Comparison of ENCODE assay signal across 24 cellular contexts in the genomic region with DNA sequence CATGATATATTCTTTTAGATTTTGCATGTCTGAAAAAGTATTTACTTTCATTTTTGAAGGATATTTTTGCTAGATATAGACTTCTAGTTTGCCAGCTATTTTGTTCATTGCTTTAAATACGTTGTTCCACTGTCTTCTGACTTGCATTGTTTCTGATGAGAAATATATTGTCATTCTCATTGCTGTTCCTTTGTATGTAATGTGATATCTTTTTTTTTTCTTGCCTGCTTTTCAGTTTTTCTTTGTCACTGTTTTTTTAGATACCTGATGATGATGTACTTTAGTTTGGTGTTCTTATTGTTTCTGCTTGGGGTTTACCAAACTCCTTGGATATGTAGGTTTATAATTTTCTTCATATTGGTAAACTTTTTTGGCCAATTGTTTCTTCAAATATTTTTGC. TPM values are rescaled to one million over a fixed set of nuclear protein-coding genes. Genes with fewer than 3 reads are reported as not detected.
DNase-seq lines count a peak whose midpoint lies in the region; ATAC-seq, FAIRE-seq and TF ChIP-seq lines count a peak whose summit lies in the region.
"Had no signal": no experiment of that assay in that cellular context is flagged by ENCODE, and none has a peak within 500 bp of the region (broad histone marks: within the 10 kb centered on the region; RNA-seq: fewer than 3 reads in every experiment).

No MANE protein-coding gene starts in this region.

- H3K27ac ChIP-seq in HEK293 (ENCODE audit: extremely low read depth, low read depth, low read length), result no peak overlapping the region
- no peak overlapping the region for H3K27ac ChIP-seq in Karpas-422 (ENCODE audit: low read length)
- no peak overlapping the region for H3K27ac ChIP-seq in GM12878 (ENCODE audit: control insufficient read depth, insufficient read depth)
- H3K27ac ChIP-seq in uterus, result no peak overlapping the region

- 0 out of 2 replicates have a peak overlapping the region, but pooled peaks have one; percentile 24 for H2AFZ ChIP-seq in Karpas-422 (ENCODE audit: low read length)
- no peak overlapping the region for H2AFZ ChIP-seq in GM12878 (ENCODE audit: control insufficient read depth, low read depth, low read length)
- H2AFZ ChIP-seq: GM23338 had no signal

- H3K4me3 ChIP-seq in HEK293 (ENCODE audit: low read depth, low read length), result no peak overlapping the region
- no peak overlapping the region for H3K4me3 ChIP-seq in Karpas-422 (ENCODE audit: low read length)
- no peak overlapping the region for H3K4me3 ChIP-seq in GM12878
- H3K4me3 ChIP-seq in uterus, result no peak overlapping the region
- H3K4me3 ChIP-seq: GM23338 had no signal

- ATAC-seq in GM12878, result no peak
- ATAC-seq: GM23338 had no signal

- no peaks in the 10 kb centered on the region for H3K79me2 ChIP-seq in Karpas-422 (ENCODE audit: low read length)
- no peaks in the 10 kb centered on the region for H3K79me2 ChIP-seq in GM12878 (ENCODE audit: control insufficient read depth, insufficient read depth, low read length)

- TF ChIP-seq CTCF in HEK293 (tag by site-specific recombination; IDR thresholded peaks at IDR 0.05) (no peak), GM12878 (IDR thresholded peaks at IDR 0.05 in 2 of 3, conservative IDR thresholded peaks at IDR 0.05 in 1 of 3; ENCODE audit: control insufficient read depth in 2 of 3, extremely low read depth in 1 of 3, insufficient read depth in 1 of 3, low read depth in 3 of 3, low read length in 3 of 3) (no peak), uterus (IDR thresholded peaks at IDR 0.05) (no peak)

- in situ Hi-C loops in GM12878 (cut with MboI), result no loop called here

- CTCF ChIA-PET in HEK293 (lab: Yijun Ruan, JAX), result interaction anchor here (0.6 kb wide), 1 partner anchor 590 kb away, joined by 6 read pairs; no protein-coding TSS in a partner anchor
- CTCF ChIA-PET in GM12878 (lab: Yijun Ruan, JAX), result no interaction called here

- SMC1A ChIA-PET in GM12878 (lab: Charles Lee; ENCODE audit: uncharacterized antibody, unreplicated experiment), result interaction anchor here (5.5 kb wide), 1 partner anchor 20 kb away, joined by 22 read pairs; no protein-coding TSS in a partner anchor

- intact Hi-C loops in GM12878 (cut with micrococcal nuclease; ENCODE audit: unreplicated experiment), result loop anchor here (5.0 kb wide), 1 partner anchor 207 kb away; no protein-coding TSS in a partner anchor
- intact Hi-C loops in uterus (cut with DNase I; ENCODE audit: low total_unique reads), result no loop called here

- no peaks in the 10 kb centered on the region; the same call in 1 of the 2 replicates for H3K9me3 ChIP-seq in HEK293 (ENCODE audit: control insufficient read depth, insufficient read depth, low read depth, low read length)
- peaks cover 15% of the 10 kb centered on the region for H3K9me3 ChIP-seq in Karpas-422 (ENCODE audit: low read length)
- H3K9me3 ChIP-seq in GM12878 (replicated peaks; ENCODE audit: control insufficient read depth, insufficient read depth, low read length), result peaks cover 8% of the 10 kb centered on the region
- no peaks in the 10 kb centered on the region for H3K9me3 ChIP-seq in uterus
- H3K9me3 ChIP-seq: BE2C had no signal

- no peak for FAIRE-seq in GM12878 (lab: Jason Lieb, UNC)
- FAIRE-seq: A204.1, GM12891, H54 had no signal

- TF ChIP-seq POLR2A in GM12878 (IDR thresholded peaks at IDR 0.05; ENCODE audit: low read depth, low read length), result no peak
- TF ChIP-seq POLR2A in uterus (IDR thresholded peaks at IDR 0.05), result no peak

- no peaks in the 10 kb centered on the region for H3K9me2 ChIP-seq in Karpas-422 (replicated peaks; ENCODE audit: insufficient read depth, low read length)

- TF ChIP-seq RAD21 in GM12878 (IDR thresholded peaks at IDR 0.05; ENCODE audit: insufficient read depth, low read depth, low read length), result no peak

- POLR2A ChIA-PET in HEK293 (lab: Yijun Ruan, JAX) (no interaction called here), GM12878 (lab: Charles Lee) (no interaction called here)

- H3K4me2 ChIP-seq in Karpas-422 (ENCODE audit: low read depth, low read length, poor library complexity, severe bottlenecking), result no peak overlapping the region
- no peak overlapping the region for H3K4me2 ChIP-seq in GM12878 (ENCODE audit: control insufficient read depth, insufficient read depth)
- H3K4me2 ChIP-seq: GM23338 had no signal

- no peaks in the 10 kb centered on the region for H3K27me3 ChIP-seq in Karpas-422 (ENCODE audit: low read length)
- no peaks in the 10 kb centered on the region for H3K27me3 ChIP-seq in GM12878 (replicated peaks in 1 of 2; ENCODE audit: control insufficient read depth in 2 of 2, insufficient read depth in 2 of 2, low read length in 1 of 2)
- no peaks in the 10 kb centered on the region for H3K27me3 ChIP-seq in uterus

- no peaks in the 10 kb centered on the region for H4K20me1 ChIP-seq in Karpas-422 (ENCODE audit: insufficient read depth, low read depth, low read length)
- H4K20me1 ChIP-seq in GM12878 (ENCODE audit: control insufficient read depth, insufficient read depth), result no peaks in the 10 kb centered on the region

- RAD21 ChIA-PET in GM12878 (lab: Charles Lee; ENCODE audit: unreplicated experiment), result interaction anchor here (1.4 kb wide), 1 partner anchor 20 kb away, joined by 3 read pairs; no protein-coding TSS in a partner anchor

- H3K36me3 ChIP-seq in HEK293 (ENCODE audit: control insufficient read depth in 2 of 2, insufficient read depth in 1 of 2, low read length in 2 of 2) (no peaks in the 10 kb centered on the region), Karpas-422 (ENCODE audit: insufficient read depth, low read length) (peaks cover 3% of the 10 kb centered on the region), GM12878 (ENCODE audit: control insufficient read depth in 2 of 2, insufficient read depth in 2 of 2, low read length in 1 of 2) (no peaks in the 10 kb centered on the region), uterus (peaks cover 0 to 5% of the 10 kb centered on the region in 2 donors)
- H3K36me3 ChIP-seq: BE2C had no signal

- TF ChIP-seq EP300 in GM12878 (IDR thresholded peaks at IDR 0.05; ENCODE audit: borderline replicate concordance in 1 of 2, control insufficient read depth in 1 of 2, low read depth in 2 of 2, low read length in 2 of 2), result no peak

- H3K9ac ChIP-seq in Karpas-422 (ENCODE audit: low read length) (no peak overlapping the region), GM12878 (ENCODE audit: control insufficient read depth, insufficient read depth, low read length) (no peak overlapping the region)

- DNase-seq in NCI-H2171 treated with DMSO at 0.1 percent for 48 hours (lab: John Stamatoyannopoulos, UW) (peak; percentile 34), NCI-H2171 (lab: John Stamatoyannopoulos, UW) (no peak), Karpas-422 (no peak), GM12878 (ENCODE audit: low read depth, low spot score) (no peak), SHP77 treated with DMSO at 0.1 percent for 48 hours (lab: John Stamatoyannopoulos, UW) (no peak), uterus (no peak)
- DNase-seq: ACHN; BE2C; C1 segment of cervical spinal cord; CD4-positive, CD25-positive, alpha-beta regulatory T cell; CD8-positive, alpha-beta memory T cell; COR-L47; DMS 273 treated with DMSO at 0.1 percent for 48 hours; DMS53; DND-41; EL; HCEC 1CT; HFFc6 had no signal

- WGBS in GM12878 (ENCODE audit: insufficient coverage, insufficient replicate concordance, low lambda C conversion rate, missing lambda C conversion rate), result 100% methylated on average over 1 of the region's 1 CpG

- H3K4me1 ChIP-seq in HEK293 (ENCODE audit: control insufficient read depth, insufficient read depth, low read length) (no peaks in the 10 kb centered on the region), Karpas-422 (ENCODE audit: low read length) (peaks cover 27% of the 10 kb centered on the region), GM12878 (ENCODE audit: control insufficient read depth, insufficient read depth, low read length) (peaks cover 9% of the 10 kb centered on the region; the same call in 1 of the 2 replicates), uterus (no peaks in the 10 kb centered on the region)
- H3K4me1 ChIP-seq: BE2C had no signal

- BruUV-seq in GM12878 (replicated peaks; lab: Mats Ljungman, UMichigan), result no TSS peak

TF ChIP-seq in HEK293, 187 proteins besides CTCF, POLR2A, EP300 and RAD21 (continues in another document):
- TF ChIP-seq ZNF223 (tag by site-specific recombination; IDR thresholded peaks at IDR 0.05) (no peak), ZNF292 (tag by site-specific recombination; IDR thresholded peaks at IDR 0.05; ENCODE audit: borderline replicate concordance, low read depth) (no peak), SETDB1 (IDR thresholded peaks at IDR 0.05; ENCODE audit: insufficient read length, low read length) (peak; percentile 79)

TF ChIP-seq in GM12878, 131 proteins besides CTCF, POLR2A, EP300 and RAD21 (continues in another document):
- no peak for TF ChIP-seq SIN3A (IDR thresholded peaks at IDR 0.05; ENCODE audit: low read depth, low read length)

RNA-seq across cellular contexts. Expression of a gene that starts 57.7 kb away (rescaled TPM):
- total RNA-seq in Karpas-422 (2014; rRNA removed; shearing (Covaris generic); ENCODE audit: low replicate concordance), result 3.4 and 4.8 TPM in 2 replicates
- 0.54 and 1.2 TPM in 2 replicates for total RNA-seq in GM12878 (2013; cell fraction: nucleolus; rRNA removed)
- total RNA-seq in GM12878 (2014; rRNA removed) (under 0.01 and 0.16 TPM in 2 replicates), GM12878 (2014; rRNA removed; fragmentation: Illumina TruSeq; extraction: Trizol) (0.13 and 0.14 TPM in 2 replicates), GM12878 (2021) (0.08 and 0.16 TPM in 2 replicates), uterus (1 to 10 TPM in 2 of 4 donors, under 1 TPM in 1, not detected in 1; 0.59 to 5.8 (median 1.6) TPM)
- polyA plus RNA-seq in GM12878 (2011; ENCODE audit: low read depth), result 0.01 TPM
- polyA plus RNA-seq in GM12878 (2011; rRNA removed) (0.04 and 0.09 TPM in 2 replicates), GM12878 (2014; fragmentation: Illumina TruSeq; extraction: Trizol) (0.06 and 0.10 TPM in 2 replicates), GM12878 (2014; fragmentation: Nextera tagmentation; extraction: Ambion mirVana) (under 1 TPM; 0.04 to 0.11 TPM), GM12878 (2014; rRNA removed) (0.05 and 0.09 TPM in 2 replicates), GM12878 (2016; fragmentation: Nextera tagmentation; extraction: Ambion mirVana) (under 1 TPM in 1 of 2 experiments, not detected in 1; 0.08 TPM)
- under 0.01 and 0.01 TPM in 2 replicates for polyA plus RNA-seq in GM12878 (2011; cell fraction: cytosol; rRNA removed)
- polyA plus RNA-seq in GM12878 (2011; cell fraction: nucleus; rRNA removed), result 0.06 and 0.15 TPM in 2 replicates
- polyA plus RNA-seq in GM12878 (2012), result 0.03 and 0.07 TPM in 2 replicates
- 0.05 and 0.07 TPM in 2 replicates for polyA minus RNA-seq in GM12878 (2011; rRNA and poly(A)+ RNA removed)
- polyA minus RNA-seq in GM12878 (2011; cell fraction: cytosol; rRNA and poly(A)+ RNA removed), result not detected in 2 replicates
- 0.10 and 0.24 TPM in 2 replicates for polyA minus RNA-seq in GM12878 (2011; cell fraction: nucleus; rRNA and poly(A)+ RNA removed)
- total RNA-seq: CD4-positive, CD25-positive, alpha-beta regulatory T cell; CD8-positive, alpha-beta memory T cell; G401 had no signal
- polyA plus RNA-seq: CD4-positive, CD25-positive, alpha-beta regulatory T cell; CD8-positive, alpha-beta memory T cell had no signal
